Comparison of ENCODE assay signal across 23 cellular contexts in the genomic region with DNA sequence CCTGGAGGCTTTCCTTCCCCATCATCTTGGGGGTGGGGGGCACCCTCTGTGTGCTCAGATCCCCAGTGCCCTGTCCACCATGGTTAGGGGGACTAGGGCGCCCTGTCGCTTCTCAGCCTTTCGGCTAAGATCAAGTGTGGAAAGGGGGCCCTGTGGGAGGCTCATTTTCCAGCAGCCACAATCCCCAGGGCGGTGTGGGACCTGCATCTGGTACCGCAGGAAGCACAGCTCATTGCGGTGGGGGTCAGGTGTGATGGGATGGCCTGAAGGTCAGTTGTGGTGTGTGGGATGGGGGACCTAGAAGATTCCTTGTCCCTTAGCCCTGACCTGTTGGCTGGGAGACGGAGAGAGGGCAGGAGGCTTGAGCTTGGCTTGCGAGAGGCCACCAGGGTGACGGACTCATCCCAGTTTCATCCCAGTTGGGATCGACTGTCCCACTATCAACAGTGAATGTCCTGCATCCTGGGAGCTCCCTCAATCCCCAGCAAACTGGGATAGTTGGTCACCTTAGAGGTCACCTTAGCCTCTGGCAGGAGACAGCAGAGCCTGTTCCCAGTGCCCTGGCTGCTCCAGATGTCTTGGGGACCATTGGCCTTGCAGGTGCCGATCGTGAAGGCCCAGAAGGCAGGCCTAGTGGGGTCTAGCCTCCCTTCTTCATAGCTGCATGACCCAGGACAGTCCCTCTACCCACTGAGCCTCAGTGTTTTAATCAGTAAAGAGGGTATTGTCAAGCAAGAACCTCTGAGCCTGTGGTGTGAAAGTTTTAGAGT.
"Had no signal": no experiment of that assay in that cellular context is flagged by ENCODE, and none has a peak within 500 bp of the region (broad histone marks: within the 10 kb centered on the region; RNA-seq: fewer than 3 reads in every experiment).

No MANE protein-coding gene starts in this region.

- ATAC-seq: activated naive CD8-positive, alpha-beta T cell treated with anti-CD3 and anti-CD28 coated beads, Interleukin-2, amount 50 U/mL, for 24 hours; left cardiac atrium; naive thymus-derived CD8-positive, alpha-beta T cell; right cardiac atrium had no signal

- H2AFZ ChIP-seq: parathyroid adenoma had no signal

- H3K79me2 ChIP-seq: parathyroid adenoma had no signal

- H3K9ac ChIP-seq: parathyroid adenoma had no signal

- H3K4me3 ChIP-seq: breast epithelium, testis, transverse colon had no signal

- H3K27me3 ChIP-seq: breast epithelium, testis, transverse colon had no signal

- H3K27ac ChIP-seq: breast epithelium, epithelial cell of prostate, parathyroid adenoma, testis, transverse colon had no signal

- H3K9me3 ChIP-seq: breast epithelium, testis, transverse colon had no signal

- H3K4me1 ChIP-seq: breast epithelium, parathyroid adenoma, testis had no signal

- DNase-seq: activated CD4-positive, alpha-beta memory T cell treated with anti-CD3 and anti-CD28 coated beads for 36 hours; activated CD4-positive, alpha-beta T cell treated with anti-CD3 and anti-CD28 coated beads, Interleukin-2, amount 10 ng/mL, durations not matched to agents 24 days and 14 days; activated CD4-positive, CD25-positive, alpha-beta regulatory T cell treated with anti-CD3 and anti-CD28 coated beads, Interleukin-2, amount 50 U/mL, for 72 hours; activated CD8-positive, alpha-beta memory T cell treated with anti-CD3 and anti-CD28 coated beads, Interleukin-2, amount 50 U/mL, for 4 hours; activated gamma-delta T cell treated with Interleukin-2 at 50 U/mL for 16 hours; activated naive CD8-positive, alpha-beta T cell treated with anti-CD3 and anti-CD28 coated beads, Interleukin-2, amount 50 U/mL, for 24 hours; activated T-cell treated with anti-CD3 and anti-CD28 coated beads, Interleukin-2, amount 50 U/mL, for 1 hour; amygdala; dermis blood vessel endothelial cell; effector CD4-positive, alpha-beta T cell; glutamatergic neuron; left cardiac atrium; naive thymus-derived CD8-positive, alpha-beta T cell; occipital lobe; right cardiac atrium; stimulated activated CD4-positive, alpha-beta T cell treated with anti-CD3 and anti-CD28 coated beads, Interleukin-2, amount 100 ng/mL, for 48 hours; stimulated activated naive CD4-positive, alpha-beta T cell treated with Interleukin-2 at 50 U/mL for 16 hours; T-helper 9 cell; testis; transverse colon had no signal

- H3K36me3 ChIP-seq: breast epithelium, transverse colon had no signal
